Comparison of ENCODE assay signal across 1 cellular context in the genomic region with DNA sequence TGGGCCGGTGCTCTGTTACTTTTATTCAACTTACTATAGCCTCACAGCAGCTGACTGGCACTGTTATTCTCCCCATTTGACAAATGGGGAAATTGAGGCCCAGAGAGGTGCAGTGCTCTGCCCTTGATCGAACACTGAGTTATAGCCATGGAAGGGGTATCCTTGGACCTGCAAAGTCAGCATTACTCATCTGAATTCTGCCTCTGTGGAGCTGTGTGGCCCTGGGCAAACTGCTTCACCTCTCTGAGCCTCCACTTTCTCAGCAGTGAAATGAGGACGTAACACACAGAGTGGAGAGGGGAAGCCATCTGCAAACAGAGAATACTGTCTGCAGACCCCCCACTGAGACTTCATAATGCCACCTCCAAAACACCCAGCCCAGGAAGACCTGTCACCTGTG.
TF ChIP-seq lines count a peak whose summit lies in the region.

No MANE protein-coding gene starts in this region.

TF ChIP-seq in H1, 55 proteins besides CTCF, POLR2A, EP300 and RAD21:
- TF ChIP-seq NANOG (IDR thresholded peaks at IDR 0.05; ENCODE audit: insufficient read depth, low read depth, low read length, poor library complexity, severe bottlenecking), result no peak
